1 cellular context compared by ENCODE assay signal in genomic region chr11:109849946-109850345, GRCh38.
TF ChIP-seq lines count a peak whose summit lies in the region.

No MANE protein-coding gene starts in this region.

TF ChIP-seq in IMR-90, 13 proteins besides CTCF, POLR2A, EP300 and RAD21:
- TF ChIP-seq RFX5 (IDR thresholded peaks at IDR 0.05; ENCODE audit: low read depth, low read length) (no peak), CEBPB (IDR thresholded peaks at IDR 0.05; ENCODE audit: low read depth, low read length) (no peak), MAZ (IDR thresholded peaks at IDR 0.05; ENCODE audit: borderline replicate concordance, low read depth, low read length) (no peak), FOS (IDR thresholded peaks at IDR 0.05; ENCODE audit: low read depth, low read length) (no peak), NFE2L2 (IDR thresholded peaks at IDR 0.05; ENCODE audit: low read depth, low read length) (no peak), RCOR1 (IDR thresholded peaks at IDR 0.05; ENCODE audit: insufficient replicate concordance, low read length) (no peak), MAFK (IDR thresholded peaks at IDR 0.05; ENCODE audit: low read depth, low read length) (no peak)
TF ChIP-seq in IMR-90: peak in this region for 0.
